Comparison of ENCODE assay signal across 17 cellular contexts in the genomic region with DNA sequence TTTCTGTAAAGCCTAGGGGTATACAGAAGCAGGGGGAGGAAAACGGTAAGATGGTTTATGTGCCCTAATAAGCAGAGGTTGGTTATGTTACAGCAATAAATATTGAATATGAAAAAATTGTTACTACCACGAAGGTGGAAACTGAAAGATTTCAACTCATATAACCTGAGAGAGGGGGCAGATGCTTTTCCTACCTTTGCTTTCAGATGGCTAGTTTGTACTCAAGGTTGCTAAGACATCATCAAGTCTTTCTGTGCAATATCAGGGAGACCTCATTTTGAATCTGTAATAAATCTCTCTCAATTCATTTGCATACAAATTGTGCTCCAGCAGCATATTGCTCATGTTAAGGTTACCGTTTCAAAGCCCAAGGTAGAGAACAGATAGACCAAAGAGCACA.
DNase-seq lines count a peak whose midpoint lies in the region; ATAC-seq and TF ChIP-seq lines count a peak whose summit lies in the region.
"Had no signal": no experiment of that assay in that cellular context is flagged by ENCODE, and none has a peak within 500 bp of the region (broad histone marks: within the 10 kb centered on the region; RNA-seq: fewer than 3 reads in every experiment).

No MANE protein-coding gene starts in this region.

- TF ChIP-seq CTCF in GM12865 (IDR thresholded peaks at IDR 0.05; ENCODE audit: insufficient read depth, low read depth, low read length, missing control alignments) (no peak), left lung (IDR thresholded peaks at IDR 0.05) (no peak)

- no peaks in the 10 kb centered on the region for H3K4me1 ChIP-seq in left lung
- H3K4me1 ChIP-seq: BLaER1 treated with 17β-estradiol and CSF1 and Interleukin-3, amounts not matched to agents 10 nM and 100 nM had no signal

- H3K9me3 ChIP-seq in left lung: no peaks in the 10 kb centered on the region

- H3K27me3 ChIP-seq in left lung: no peaks in the 10 kb centered on the region
- H3K27me3 ChIP-seq: BLaER1 treated with 17β-estradiol and CSF1 and Interleukin-3, amounts not matched to agents 10 nM and 100 nM had no signal

- peak; percentile 76 for ATAC-seq in HG02938 (IDR thresholded peaks at IDR 0.05; ENCODE audit: unreplicated experiment)
- ATAC-seq in HG03175 (IDR thresholded peaks at IDR 0.05; ENCODE audit: unreplicated experiment): peak; percentile 39
- ATAC-seq in left lung: no peak
- ATAC-seq in GM21529 (IDR thresholded peaks at IDR 0.05; ENCODE audit: unreplicated experiment): no peak
- ATAC-seq: CD8-positive, alpha-beta T cell; GM23338; HCT116 had no signal

- H3K27ac ChIP-seq in left lung: no peak overlapping the region
- H3K27ac ChIP-seq: BLaER1 treated with 17β-estradiol and CSF1 and Interleukin-3, amounts not matched to agents 10 nM and 100 nM had no signal

- DNase-seq in GM12865 (ENCODE audit: low read depth) (peak; percentile 30), ACHN (no peak), left lung (no peak), mesenteric fat pad (ENCODE audit: low spot score) (no peak)
- DNase-seq: 8988T; Calu3; CD8-positive, alpha-beta T cell; H7; HFFc6; Kasumi-1; KG1 had no signal

- H3K4me3 ChIP-seq in GM12865 (ENCODE audit: low read depth, low read length): no peak overlapping the region
- H3K4me3 ChIP-seq in left lung: no peak overlapping the region
- H3K4me3 ChIP-seq: BLaER1 treated with 17β-estradiol and CSF1 and Interleukin-3, amounts not matched to agents 10 nM and 100 nM; GM23338 had no signal

- no peaks in the 10 kb centered on the region for H3K36me3 ChIP-seq in left lung

- intact Hi-C loops in left lung (cut with DNase I): no loop called here

- in situ Hi-C loops in ACHN (cut with HindIII; ENCODE audit: low pct_ligation_motif_present, low pct_unique_long_range_greater_than_20kb, low sequenced_read_pairs): no loop called here

Comparison
In these comparisons a context has a peak if more than half of its experiments do, and no peak if none do; other contexts are left out.
1. ATAC-seq: peak in HG02938 (single experiment) and HG03175 (single experiment); none in left lung (single experiment) and GM21529 (single experiment).